ENCODE assay signal across 18 cellular contexts in genomic region chr21:44762221-44763049, GRCh38. TPM values are rescaled to one million over a fixed set of nuclear protein-coding genes. Genes with fewer than 3 reads are reported as not detected.
A peak's percentile ranks its signal among the peaks of the same experiment; 100 is the strongest.
DNase-seq lines count a peak whose midpoint lies in the region; ATAC-seq, FAIRE-seq and TF ChIP-seq lines count a peak whose summit lies in the region.
"Had no signal": no experiment of that assay in that cellular context is flagged by ENCODE, and none has a peak within 500 bp of the region (broad histone marks: within the 10 kb centered on the region; RNA-seq: fewer than 3 reads in every experiment).

No MANE protein-coding gene starts in this region.

- ATAC-seq in RWPE2 (ENCODE audit: low read depth), result no peak
- no peak for ATAC-seq in activated T-cell treated with anti-CD3 and anti-CD28 coated beads, Interleukin-2, amount 50 U/mL, for 72 hours (replicated peaks in 1 of 2)
- ATAC-seq: GM12878 had no signal

- H3K27ac ChIP-seq in RWPE2 (ENCODE audit: poor library complexity, severe bottlenecking), result no peak overlapping the region
- H3K27ac ChIP-seq: KMS-11 had no signal

- FAIRE-seq in D721Med (lab: Jason Lieb, UNC), result no peak
- FAIRE-seq: GM12878, HTR-8/SVneo had no signal

- peaks cover 1% of the 10 kb centered on the region for H3K36me3 Mint-ChIP-seq in osteocyte (ENCODE audit: unreplicated experiment)
- no peaks in the 10 kb centered on the region for H3K36me3 Mint-ChIP-seq in activated T-cell treated with anti-CD3 and anti-CD28 coated beads, Interleukin-2, amount 50 U/mL, for 72 hours (ENCODE audit: insufficient read depth in 2 of 2)
- H3K36me3 Mint-ChIP-seq: CD4-positive, CD25-positive, alpha-beta regulatory T cell had no signal

- no peaks in the 10 kb centered on the region for H3K9me3 ChIP-seq in RWPE2 (ENCODE audit: severe bottlenecking)
- H3K9me3 ChIP-seq: SK-N-SH had no signal

- H3K4me3 Mint-ChIP-seq in osteocyte (ENCODE audit: unreplicated experiment), result no peak overlapping the region
- no peak overlapping the region for H3K4me3 Mint-ChIP-seq in activated T-cell treated with anti-CD3 and anti-CD28 coated beads, Interleukin-2, amount 50 U/mL, for 72 hours
- H3K4me3 Mint-ChIP-seq: CD4-positive, CD25-positive, alpha-beta regulatory T cell had no signal

- H3K27me3 ChIP-seq in H7 (ENCODE audit: control insufficient read depth, insufficient read depth, low read length), result no peaks in the 10 kb centered on the region
- no peaks in the 10 kb centered on the region for H3K27me3 ChIP-seq in RWPE2 (ENCODE audit: insufficient read depth, poor library complexity, severe bottlenecking)

- H3K36me3 ChIP-seq in H7 (replicated peaks; ENCODE audit: control insufficient read depth, insufficient read depth, low read length) (no peaks in the 10 kb centered on the region), RWPE2 (ENCODE audit: low read depth) (no peaks in the 10 kb centered on the region)

- no peak overlapping the region for H3K27ac Mint-ChIP-seq in osteocyte (ENCODE audit: unreplicated experiment)
- H3K27ac Mint-ChIP-seq in activated T-cell treated with anti-CD3 and anti-CD28 coated beads, Interleukin-2, amount 50 U/mL, for 72 hours, result no peak overlapping the region
- H3K27ac Mint-ChIP-seq: CD4-positive, CD25-positive, alpha-beta regulatory T cell had no signal

- no peaks in the 10 kb centered on the region for H3K9me3 Mint-ChIP-seq in osteocyte (ENCODE audit: unreplicated experiment)
- no peaks in the 10 kb centered on the region for H3K9me3 Mint-ChIP-seq in activated T-cell treated with anti-CD3 and anti-CD28 coated beads, Interleukin-2, amount 50 U/mL, for 72 hours
- H3K9me3 Mint-ChIP-seq: CD4-positive, CD25-positive, alpha-beta regulatory T cell had no signal

- H3K27me3 Mint-ChIP-seq in osteocyte (ENCODE audit: unreplicated experiment), result no peaks in the 10 kb centered on the region
- H3K27me3 Mint-ChIP-seq in activated T-cell treated with anti-CD3 and anti-CD28 coated beads, Interleukin-2, amount 50 U/mL, for 72 hours (ENCODE audit: low read depth), result no peaks in the 10 kb centered on the region
- H3K27me3 Mint-ChIP-seq: CD4-positive, CD25-positive, alpha-beta regulatory T cell had no signal

- TF ChIP-seq CTCF in RWPE2 (IDR thresholded peaks at IDR 0.05; ENCODE audit: poor library complexity, severe bottlenecking), result no peak
- TF ChIP-seq CTCF in osteocyte (IDR thresholded peaks at IDR 0.05), result no peak
- no peak for TF ChIP-seq CTCF in D721Med (IDR thresholded peaks at IDR 0.05; ENCODE audit: insufficient read depth, missing control alignments)

- H3K4me1 ChIP-seq in RWPE2 (ENCODE audit: insufficient read depth, poor library complexity, severe bottlenecking), result peaks cover 13% of the 10 kb centered on the region

- H3K4me3 ChIP-seq in H7 (ENCODE audit: insufficient read depth, low read depth, low read length) (no peak overlapping the region), RWPE2 (ENCODE audit: severe bottlenecking) (no peak overlapping the region)
- H3K4me3 ChIP-seq: GM12878 had no signal

- DNase-seq in H7 (peak; percentile 59), RWPE2 (ENCODE audit: low spot score) (peak; percentile 42), islet precursor cell (peak; percentile 46), osteocyte (ENCODE audit: extremely low spot score, unreplicated experiment) (peak; percentile 66), D721Med (ENCODE audit: insufficient read length, low spot score) (no peak), NCI-H1930 (lab: John Stamatoyannopoulos, UW) (no peak)
- DNase-seq in activated T-cell treated with anti-CD3 and anti-CD28 coated beads, Interleukin-2, amount 50 U/mL, for 72 hours, result no peak
- DNase-seq: CD4-positive, CD25-positive, alpha-beta regulatory T cell; HCEC 1CT; IMR-90; NCI-H146; NCI-H2029 treated with DMSO at 0.1 percent for 48 hours; NCI-H524 treated with DMSO at 0.1 percent for 48 hours; SHP77; SK-N-SH had no signal

- peaks cover 3% of the 10 kb centered on the region for H3K4me1 Mint-ChIP-seq in osteocyte (ENCODE audit: unreplicated experiment)
- H3K4me1 Mint-ChIP-seq in activated T-cell treated with anti-CD3 and anti-CD28 coated beads, Interleukin-2, amount 50 U/mL, for 72 hours (ENCODE audit: low read depth), result peaks cover 12% of the 10 kb centered on the region

RNA-seq across cellular contexts. Expression of gene UBE2G2, which starts 39.2 kb away (rescaled TPM):
- 66.4 and 76.8 TPM in 2 replicates for total RNA-seq in H7 (2014; rRNA removed; shearing (Covaris generic))
- 74.7 and 78.7 TPM in 2 replicates for total RNA-seq in osteocyte
- total RNA-seq in activated T-cell treated with anti-CD3 and anti-CD28 coated beads, Interleukin-2, amount 50 U/mL, for 72 hours, result 10 to 100 TPM; 85.2 to 95.6 TPM

RNA-seq across cellular contexts. Expression of gene TSPEAR, which starts 51.1 kb away (rescaled TPM):
- total RNA-seq in H7 (2014; rRNA removed; shearing (Covaris generic)), result 1.0 and 1.8 TPM in 2 replicates
- total RNA-seq in osteocyte, result not detected in 2 replicates
- total RNA-seq in activated T-cell treated with anti-CD3 and anti-CD28 coated beads, Interleukin-2, amount 50 U/mL, for 72 hours, result not detected
- total RNA-seq: CD4-positive, CD25-positive, alpha-beta regulatory T cell; GM12878; IMR-90 had no signal

RNA-seq across cellular contexts. Expression of gene SUMO3, which starts 55.4 kb away (rescaled TPM):
- total RNA-seq in H7 (2014; rRNA removed; shearing (Covaris generic)), result 80.8 and 91.1 TPM in 2 replicates
- total RNA-seq in osteocyte, result 69.6 and 74.9 TPM in 2 replicates
- total RNA-seq in activated T-cell treated with anti-CD3 and anti-CD28 coated beads, Interleukin-2, amount 50 U/mL, for 72 hours, result 10 to 100 TPM; 60.1 to 67.8 TPM

Comparison
In these comparisons a context has a peak if more than half of its experiments do, and no peak if none do; other contexts are left out.
1. DNase-seq: peak in H7 (single experiment), RWPE2 (single experiment), islet precursor cell (single experiment) and osteocyte (single experiment); none in D721Med (single experiment), activated T-cell treated with anti-CD3 and anti-CD28 coated beads, Interleukin-2, amount 50 U/mL, for 72 hours (0 of 2) and NCI-H1930 (0 of 2).